Comparison of ENCODE assay signal across 3 cellular contexts in the genomic region with DNA sequence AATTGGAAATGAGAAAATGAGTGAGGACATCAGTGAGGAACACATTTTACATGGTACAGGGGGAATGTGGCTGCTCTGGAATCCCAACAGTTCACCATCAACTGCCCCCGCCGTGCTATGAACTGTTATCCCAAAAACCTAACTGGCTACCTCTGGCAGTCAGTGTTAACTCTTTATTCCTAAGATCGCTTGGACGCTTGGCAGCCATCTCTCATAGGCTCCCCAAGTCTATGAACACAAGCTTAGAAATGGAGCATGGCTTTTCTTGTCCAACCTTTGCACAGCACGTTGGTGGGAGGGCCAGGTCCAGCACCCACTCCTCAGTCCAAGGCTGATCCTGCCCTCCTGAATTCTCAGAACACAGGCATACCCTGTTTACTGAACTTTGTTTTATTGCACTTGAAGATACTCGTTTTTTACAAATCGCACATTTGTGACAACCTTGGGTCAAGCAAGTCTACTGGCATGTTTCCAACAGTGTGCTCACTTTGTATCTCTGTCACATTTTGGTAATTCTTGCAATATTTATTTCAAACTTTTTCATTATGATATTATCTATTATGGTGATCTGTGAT.
A peak's percentile ranks its signal among the peaks of the same experiment; 100 is the strongest.
TF ChIP-seq lines count a peak whose summit lies in the region.

No MANE protein-coding gene starts in this region.

TF ChIP-seq in HepG2, 621 proteins besides CTCF, POLR2A, EP300 and RAD21:
- no peak for TF ChIP-seq AGO2 (optimal IDR thresholded peaks at IDR 0.05; ENCODE audit: low read depth, low read length)
- TF ChIP-seq SSRP1 (CRISPR knock-in tag; IDR thresholded peaks at IDR 0.05): 0 out of 2 replicates have a peak, but pooled peaks have one; percentile 71
- no peak for TF ChIP-seq FLYWCH1 (CRISPR knock-in tag; IDR thresholded peaks at IDR 0.05)
- TF ChIP-seq ZNF33B (CRISPR knock-in tag; IDR thresholded peaks at IDR 0.05): no peak
- TF ChIP-seq ASH2L (IDR thresholded peaks at IDR 0.05; ENCODE audit: insufficient read length, low read depth, low read length): no peak
- TF ChIP-seq RBM22 (optimal IDR thresholded peaks at IDR 0.05; ENCODE audit: low read length): peak; percentile 91
- TF ChIP-seq XRCC5 (optimal IDR thresholded peaks at IDR 0.05; ENCODE audit: low read length): no peak
- TF ChIP-seq POLR2G (IDR thresholded peaks at IDR 0.05; ENCODE audit: low read depth, low read length): peak; percentile 58
- TF ChIP-seq ZNF652 (CRISPR knock-in tag; IDR thresholded peaks at IDR 0.05; ENCODE audit: borderline replicate concordance, low read depth): no peak
- TF ChIP-seq, protein P1, sequence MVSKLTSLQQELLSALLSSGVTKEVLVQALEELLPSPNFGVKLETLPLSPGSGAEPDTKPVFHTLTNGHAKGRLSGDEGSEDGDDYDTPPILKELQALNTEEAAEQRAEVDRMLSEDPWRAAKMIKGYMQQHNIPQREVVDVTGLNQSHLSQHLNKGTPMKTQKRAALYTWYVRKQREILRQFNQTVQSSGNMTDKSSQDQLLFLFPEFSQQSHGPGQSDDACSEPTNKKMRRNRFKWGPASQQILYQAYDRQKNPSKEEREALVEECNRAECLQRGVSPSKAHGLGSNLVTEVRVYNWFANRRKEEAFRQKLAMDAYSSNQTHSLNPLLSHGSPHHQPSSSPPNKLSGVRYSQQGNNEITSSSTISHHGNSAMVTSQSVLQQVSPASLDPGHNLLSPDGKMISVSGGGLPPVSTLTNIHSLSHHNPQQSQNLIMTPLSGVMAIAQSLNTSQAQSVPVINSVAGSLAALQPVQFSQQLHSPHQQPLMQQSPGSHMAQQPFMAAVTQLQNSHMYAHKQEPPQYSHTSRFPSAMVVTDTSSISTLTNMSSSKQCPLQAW (CRISPR knock-in tag; IDR thresholded peaks at IDR 0.05): no peak
- TF ChIP-seq ZNF570 (CRISPR knock-in tag; IDR thresholded peaks at IDR 0.05; ENCODE audit: borderline replicate concordance): no peak

TF ChIP-seq in K562, 482 proteins besides CTCF, POLR2A, EP300 and RAD21:
- TF ChIP-seq, protein P2, sequence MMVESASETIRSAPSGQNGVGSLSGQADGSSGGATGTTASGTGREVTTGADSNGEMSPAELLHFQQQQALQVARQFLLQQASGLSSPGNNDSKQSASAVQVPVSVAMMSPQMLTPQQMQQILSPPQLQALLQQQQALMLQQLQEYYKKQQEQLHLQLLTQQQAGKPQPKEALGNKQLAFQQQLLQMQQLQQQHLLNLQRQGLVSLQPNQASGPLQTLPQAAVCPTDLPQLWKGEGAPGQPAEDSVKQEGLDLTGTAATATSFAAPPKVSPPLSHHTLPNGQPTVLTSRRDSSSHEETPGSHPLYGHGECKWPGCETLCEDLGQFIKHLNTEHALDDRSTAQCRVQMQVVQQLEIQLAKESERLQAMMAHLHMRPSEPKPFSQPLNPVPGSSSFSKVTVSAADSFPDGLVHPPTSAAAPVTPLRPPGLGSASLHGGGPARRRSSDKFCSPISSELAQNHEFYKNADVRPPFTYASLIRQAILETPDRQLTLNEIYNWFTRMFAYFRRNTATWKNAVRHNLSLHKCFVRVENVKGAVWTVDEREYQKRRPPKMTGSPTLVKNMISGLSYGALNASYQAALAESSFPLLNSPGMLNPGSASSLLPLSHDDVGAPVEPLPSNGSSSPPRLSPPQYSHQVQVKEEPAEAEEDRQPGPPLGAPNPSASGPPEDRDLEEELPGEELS (CRISPR knock-in tag; IDR thresholded peaks at IDR 0.05; ENCODE audit: borderline replicate concordance): no peak
- 0 out of 2 replicates have a peak, but pooled peaks have one; percentile 18 for TF ChIP-seq NFIC (IDR thresholded peaks at IDR 0.05)

TF ChIP-seq in SK-N-SH treated with all-trans-retinoic acid at 6 μM for 48 hours, 23 proteins besides CTCF, POLR2A, EP300 and RAD21:
- TF ChIP-seq, protein P3, sequence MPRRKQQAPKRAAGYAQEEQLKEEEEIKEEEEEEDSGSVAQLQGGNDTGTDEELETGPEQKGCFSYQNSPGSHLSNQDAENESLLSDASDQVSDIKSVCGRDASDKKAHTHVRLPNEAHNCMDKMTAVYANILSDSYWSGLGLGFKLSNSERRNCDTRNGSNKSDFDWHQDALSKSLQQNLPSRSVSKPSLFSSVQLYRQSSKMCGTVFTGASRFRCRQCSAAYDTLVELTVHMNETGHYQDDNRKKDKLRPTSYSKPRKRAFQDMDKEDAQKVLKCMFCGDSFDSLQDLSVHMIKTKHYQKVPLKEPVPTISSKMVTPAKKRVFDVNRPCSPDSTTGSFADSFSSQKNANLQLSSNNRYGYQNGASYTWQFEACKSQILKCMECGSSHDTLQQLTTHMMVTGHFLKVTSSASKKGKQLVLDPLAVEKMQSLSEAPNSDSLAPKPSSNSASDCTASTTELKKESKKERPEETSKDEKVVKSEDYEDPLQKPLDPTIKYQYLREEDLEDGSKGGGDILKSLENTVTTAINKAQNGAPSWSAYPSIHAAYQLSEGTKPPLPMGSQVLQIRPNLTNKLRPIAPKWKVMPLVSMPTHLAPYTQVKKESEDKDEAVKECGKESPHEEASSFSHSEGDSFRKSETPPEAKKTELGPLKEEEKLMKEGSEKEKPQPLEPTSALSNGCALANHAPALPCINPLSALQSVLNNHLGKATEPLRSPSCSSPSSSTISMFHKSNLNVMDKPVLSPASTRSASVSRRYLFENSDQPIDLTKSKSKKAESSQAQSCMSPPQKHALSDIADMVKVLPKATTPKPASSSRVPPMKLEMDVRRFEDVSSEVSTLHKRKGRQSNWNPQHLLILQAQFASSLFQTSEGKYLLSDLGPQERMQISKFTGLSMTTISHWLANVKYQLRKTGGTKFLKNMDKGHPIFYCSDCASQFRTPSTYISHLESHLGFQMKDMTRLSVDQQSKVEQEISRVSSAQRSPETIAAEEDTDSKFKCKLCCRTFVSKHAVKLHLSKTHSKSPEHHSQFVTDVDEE (CRISPR knock-in tag; IDR thresholded peaks at IDR 0.05): no peak
- TF ChIP-seq ZFP3 (CRISPR knock-in tag; IDR thresholded peaks at IDR 0.05): no peak
- TF ChIP-seq ARNTL (CRISPR knock-in tag; IDR thresholded peaks at IDR 0.05; ENCODE audit: borderline replicate concordance, low read depth): no peak
- no peak for TF ChIP-seq SNAI2 (CRISPR knock-in tag; IDR thresholded peaks at IDR 0.05)
- no peak for TF ChIP-seq ZNF8 (CRISPR knock-in tag; IDR thresholded peaks at IDR 0.05)
- TF ChIP-seq, protein P4, sequence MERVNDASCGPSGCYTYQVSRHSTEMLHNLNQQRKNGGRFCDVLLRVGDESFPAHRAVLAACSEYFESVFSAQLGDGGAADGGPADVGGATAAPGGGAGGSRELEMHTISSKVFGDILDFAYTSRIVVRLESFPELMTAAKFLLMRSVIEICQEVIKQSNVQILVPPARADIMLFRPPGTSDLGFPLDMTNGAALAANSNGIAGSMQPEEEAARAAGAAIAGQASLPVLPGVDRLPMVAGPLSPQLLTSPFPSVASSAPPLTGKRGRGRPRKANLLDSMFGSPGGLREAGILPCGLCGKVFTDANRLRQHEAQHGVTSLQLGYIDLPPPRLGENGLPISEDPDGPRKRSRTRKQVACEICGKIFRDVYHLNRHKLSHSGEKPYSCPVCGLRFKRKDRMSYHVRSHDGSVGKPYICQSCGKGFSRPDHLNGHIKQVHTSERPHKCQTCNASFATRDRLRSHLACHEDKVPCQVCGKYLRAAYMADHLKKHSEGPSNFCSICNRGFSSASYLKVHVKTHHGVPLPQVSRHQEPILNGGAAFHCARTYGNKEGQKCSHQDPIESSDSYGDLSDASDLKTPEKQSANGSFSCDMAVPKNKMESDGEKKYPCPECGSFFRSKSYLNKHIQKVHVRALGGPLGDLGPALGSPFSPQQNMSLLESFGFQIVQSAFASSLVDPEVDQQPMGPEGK (CRISPR knock-in tag; IDR thresholded peaks at IDR 0.05; ENCODE audit: borderline replicate concordance): no peak
- TF ChIP-seq, protein P5, sequence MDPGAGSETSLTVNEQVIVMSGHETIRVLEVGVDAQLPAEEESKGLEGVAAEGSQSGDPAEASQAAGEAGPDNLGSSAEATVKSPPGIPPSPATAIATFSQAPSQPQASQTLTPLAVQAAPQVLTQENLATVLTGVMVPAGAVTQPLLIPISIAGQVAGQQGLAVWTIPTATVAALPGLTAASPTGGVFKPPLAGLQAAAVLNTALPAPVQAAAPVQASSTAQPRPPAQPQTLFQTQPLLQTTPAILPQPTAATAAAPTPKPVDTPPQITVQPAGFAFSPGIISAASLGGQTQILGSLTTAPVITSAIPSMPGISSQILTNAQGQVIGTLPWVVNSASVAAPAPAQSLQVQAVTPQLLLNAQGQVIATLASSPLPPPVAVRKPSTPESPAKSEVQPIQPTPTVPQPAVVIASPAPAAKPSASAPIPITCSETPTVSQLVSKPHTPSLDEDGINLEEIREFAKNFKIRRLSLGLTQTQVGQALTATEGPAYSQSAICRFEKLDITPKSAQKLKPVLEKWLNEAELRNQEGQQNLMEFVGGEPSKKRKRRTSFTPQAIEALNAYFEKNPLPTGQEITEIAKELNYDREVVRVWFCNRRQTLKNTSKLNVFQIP (CRISPR knock-in tag; IDR thresholded peaks at IDR 0.05; ENCODE audit: borderline replicate concordance, low read depth): no peak
- TF ChIP-seq ISL1 (CRISPR knock-in tag; IDR thresholded peaks at IDR 0.05): no peak
- TF ChIP-seq OSR1 (CRISPR knock-in tag; IDR thresholded peaks at IDR 0.05): no peak
- TF ChIP-seq PPARA (CRISPR knock-in tag; IDR thresholded peaks at IDR 0.05; ENCODE audit: borderline replicate concordance): no peak
- no peak for TF ChIP-seq ZC3H10 (CRISPR knock-in tag; IDR thresholded peaks at IDR 0.05)
- TF ChIP-seq BACH2 (CRISPR knock-in tag; IDR thresholded peaks at IDR 0.05; ENCODE audit: borderline replicate concordance): no peak
- no peak for TF ChIP-seq ZNF70 (CRISPR knock-in tag; IDR thresholded peaks at IDR 0.05)
- no peak for TF ChIP-seq RARB (CRISPR knock-in tag; IDR thresholded peaks at IDR 0.05)
- no peak for TF ChIP-seq CREB5 (CRISPR knock-in tag; IDR thresholded peaks at IDR 0.05; ENCODE audit: low read depth)
- TF ChIP-seq ZNF565 (CRISPR knock-in tag; conservative IDR thresholded peaks at IDR 0.05; ENCODE audit: low read depth): no peak
- no peak for TF ChIP-seq TCF4 (CRISPR knock-in tag; IDR thresholded peaks at IDR 0.05; ENCODE audit: borderline replicate concordance)
- no peak for TF ChIP-seq GLIS3 (CRISPR knock-in tag; IDR thresholded peaks at IDR 0.05)
